In the genomic region with DNA sequence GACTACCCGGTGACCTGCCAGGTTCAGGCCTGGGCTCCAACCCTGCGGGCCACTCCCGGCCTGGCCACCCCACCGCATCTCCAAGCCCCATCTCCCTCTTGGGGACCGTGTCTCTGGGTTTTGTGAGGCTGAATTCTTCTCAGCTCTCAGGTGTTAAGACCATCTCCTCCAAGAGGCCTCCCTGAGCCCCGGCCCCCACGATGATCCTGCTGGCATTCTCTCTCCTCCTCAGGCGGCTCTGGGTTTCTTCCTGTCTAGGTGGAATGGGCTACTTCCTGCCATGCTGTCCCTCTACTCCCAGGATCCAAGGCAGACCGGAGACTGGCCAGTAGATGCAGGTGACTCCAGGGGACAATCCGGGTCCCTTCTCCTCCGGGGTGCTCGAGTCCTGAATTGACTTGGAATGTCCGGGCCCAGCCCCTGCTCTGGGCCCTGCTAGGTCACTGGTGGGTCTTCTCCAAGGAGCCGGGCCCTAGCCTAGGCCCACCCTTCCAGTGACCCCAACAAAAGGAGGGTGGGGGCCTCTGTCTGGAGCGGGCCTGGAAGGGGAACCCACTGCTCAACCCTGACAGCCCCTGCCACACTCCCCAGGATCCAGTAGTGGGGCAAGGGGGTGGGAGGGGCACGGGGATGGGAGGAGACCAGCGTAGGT, we compare ENCODE assay signal across 13 cellular contexts.
DNase-seq lines count a peak whose midpoint lies in the region; ATAC-seq and TF ChIP-seq lines count a peak whose summit lies in the region.
"Had no signal": no experiment of that assay in that cellular context is flagged by ENCODE, and none has a peak within 500 bp of the region (broad histone marks: within the 10 kb centered on the region; RNA-seq: fewer than 3 reads in every experiment).

No MANE protein-coding gene starts in this region.

- H3K27me3 Mint-ChIP-seq in mesothelial cell of epicardium (ENCODE audit: low read depth): no peaks in the 10 kb centered on the region
- H3K27me3 Mint-ChIP-seq: central memory CD8-positive, alpha-beta T cell had no signal

- H4K20me1 ChIP-seq in IMR-90 (ENCODE audit: insufficient read depth, low read length): no peaks in the 10 kb centered on the region

- WGBS in IMR-90 (ENCODE audit: extremely low coverage in 2 of 2, insufficient read length in 1 of 2), 2 experiments: no CpG with 5 or more reads among the region's 17 CpGs
- 82 to 89% (median 87%) methylated on average over 15 to 17 of the region's 17 CpGs for WGBS in stomach, 5 donors

- no peak for ATAC-seq in IMR-90 (ENCODE audit: low read depth)
- ATAC-seq in activated CD4-positive, CD25-positive, alpha-beta regulatory T cell treated with anti-CD3 and anti-CD28 coated beads, Interleukin-2, amount 50 U/mL, for 24 hours: no peak
- ATAC-seq: activated naive CD4-positive, alpha-beta T cell treated with anti-CD3 and anti-CD28 coated beads, Interleukin-2, amount 50 U/mL, for 72 hours had no signal

- H3K4me3 ChIP-seq in IMR-90 (ENCODE audit: insufficient read depth, low read depth, low read length) (no peak overlapping the region), dorsolateral prefrontal cortex (no peak overlapping the region), stomach (no peak overlapping the region)

- no peak overlapping the region for H2BK15ac ChIP-seq in IMR-90 (ENCODE audit: low read depth, low read length)

- no peak for DNase-seq in IMR-90
- peak in 2 of 10 donors; percentile 33 to 41 for DNase-seq in dorsolateral prefrontal cortex
- DNase-seq in mesothelial cell of epicardium (ENCODE audit: low spot score in 2 of 2, unreplicated experiment in 2 of 2): no peak
- no peak for DNase-seq in stomach
- DNase-seq in activated effector memory CD4-positive, alpha-beta T cell treated with Interleukin-2 at 50 U/mL for 16 hours: no peak
- no peak for DNase-seq in activated CD4-positive, CD25-positive, alpha-beta regulatory T cell (lab: John Stamatoyannopoulos, UW)
- DNase-seq: activated CD4-positive, alpha-beta T cell treated with anti-CD3 and anti-CD28 coated beads, Interleukin-2, amount 10 ng/mL, durations not matched to agents 7 days and 5 days; NCI-H2029; NCI-H524 treated with DMSO at 0.1 percent for 48 hours; substantia nigra had no signal

- POLR2A ChIA-PET in IMR-90 (lab: Charles Lee; ENCODE audit: unreplicated experiment): no interaction called here

- peak overlapping the region; percentile 39; the same call in 1 of the 2 replicates for H2AK5ac ChIP-seq in IMR-90 (ENCODE audit: low read depth, low read length)

- CTCF ChIA-PET in IMR-90 (lab: Yijun Ruan, JAX): no interaction called here

- no peaks in the 10 kb centered on the region for H3K9me3 ChIP-seq in IMR-90 (ENCODE audit: control insufficient read depth, insufficient read depth, low read length)
- H3K9me3 ChIP-seq in stomach: no peaks in the 10 kb centered on the region

- no peaks in the 10 kb centered on the region for H3K9me1 ChIP-seq in IMR-90 (ENCODE audit: insufficient read depth, low read length)

- no peak overlapping the region for H3K23ac ChIP-seq in IMR-90 (ENCODE audit: low read depth, low read length)

- BruUV-seq in IMR-90 (replicated peaks; lab: Mats Ljungman, UMichigan): no TSS peak

- H3K36me3 ChIP-seq in IMR-90 (ENCODE audit: control insufficient read depth, insufficient read depth, low read length): no peaks in the 10 kb centered on the region
- H3K36me3 ChIP-seq in stomach: no peaks in the 10 kb centered on the region

- H2AK9ac ChIP-seq in IMR-90 (replicated peaks; ENCODE audit: low read depth, low read length, poor library complexity): no peak overlapping the region

- H3K79me1 ChIP-seq in IMR-90 (ENCODE audit: low read depth in 1 of 2, low read length in 2 of 2): no peaks in the 10 kb centered on the region

- no peak overlapping the region for H3K9ac ChIP-seq in IMR-90 (ENCODE audit: low read depth, low read length)

- 0 out of 2 replicates have a peak overlapping the region, but pooled peaks have one; percentile 32 for H2BK120ac ChIP-seq in IMR-90 (ENCODE audit: low read depth, low read length)

- no peak overlapping the region for H2BK5ac ChIP-seq in IMR-90 (ENCODE audit: low read depth, low read length, poor library complexity, severe bottlenecking)

- dilution Hi-C loops in IMR-90 (cut with HindIII; ENCODE audit: low sequenced_read_pairs, unreplicated experiment): no loop called here

- H3K18ac ChIP-seq in IMR-90 (ENCODE audit: low read depth, low read length): no peak overlapping the region

- H4K8ac ChIP-seq in IMR-90 (ENCODE audit: low read depth in 2 of 2, low read length in 2 of 2): no peak overlapping the region

- TF ChIP-seq CTCF in IMR-90 (conservative IDR thresholded peaks at IDR 0.05; ENCODE audit: low read depth, low read length) (no peak), dorsolateral prefrontal cortex (IDR thresholded peaks at IDR 0.05 in 54 of 56, conservative IDR thresholded peaks at IDR 0.05 in 2 of 56; ENCODE audit: low read depth in 1 of 56, partially characterized antibody in 56 of 56) (no peak), mesothelial cell of epicardium (IDR thresholded peaks at IDR 0.05; ENCODE audit: unreplicated experiment) (no peak), stomach (IDR thresholded peaks at IDR 0.05) (no peak)

- H4K91ac ChIP-seq in IMR-90 (ENCODE audit: insufficient read depth, low read depth, low read length): no peak overlapping the region

- peaks cover 16% of the 10 kb centered on the region for H3K4me1 ChIP-seq in IMR-90 (ENCODE audit: control insufficient read depth, insufficient read depth, low read length)
- peaks cover 2 to 37% (median 35%) of the 10 kb centered on the region in 4 donors for H3K4me1 ChIP-seq in stomach

- H3K14ac ChIP-seq in IMR-90 (replicated peaks; ENCODE audit: low read depth, low read length): no peak overlapping the region

- no peak for TF ChIP-seq POLR2A in IMR-90 (IDR thresholded peaks at IDR 0.05; ENCODE audit: low read depth, low read length)
- no peak for TF ChIP-seq POLR2A in stomach (IDR thresholded peaks at IDR 0.05)

- in situ Hi-C loops in IMR-90 (cut with MboI; ENCODE audit: low sequenced_read_pairs): no loop called here

- intact Hi-C loops in IMR-90 (cut with micrococcal nuclease): no loop called here
- intact Hi-C loops in dorsolateral prefrontal cortex (cut with DNase I): loop anchor here in 1 of 2 donors (5.0 kb wide), 1 partner anchor 64 kb away; no protein-coding TSS in a partner anchor
- intact Hi-C loops in stomach (cut with DNase I; ENCODE audit: low total_unique reads): no loop called here

- H3K4me1 Mint-ChIP-seq in mesothelial cell of epicardium: peaks cover 47% of the 10 kb centered on the region

- no peak overlapping the region for H3K56ac ChIP-seq in IMR-90 (ENCODE audit: extremely low read depth, insufficient read depth, low read length)

- H2BK20ac ChIP-seq in IMR-90 (ENCODE audit: low read depth, low read length): no peak overlapping the region

- no peak for TF ChIP-seq EP300 in stomach (IDR thresholded peaks at IDR 0.05)

- peaks cover 2% of the 10 kb centered on the region; the same call in 1 of the 2 replicates for H3K27me3 ChIP-seq in IMR-90 (ENCODE audit: control insufficient read depth, insufficient read depth, low read length)
- H3K27me3 ChIP-seq in dorsolateral prefrontal cortex: no peaks in the 10 kb centered on the region
- H3K27me3 ChIP-seq in stomach: no peaks in the 10 kb centered on the region

- no peak overlapping the region for H3K4me3 Mint-ChIP-seq in mesothelial cell of epicardium
- H3K4me3 Mint-ChIP-seq: activated CD4-positive, alpha-beta T cell treated with anti-CD3 and anti-CD28 coated beads, Interleukin-2, amount 10 ng/mL, durations not matched to agents 7 days and 5 days; central memory CD8-positive, alpha-beta T cell had no signal

- TF ChIP-seq RAD21 in IMR-90 (IDR thresholded peaks at IDR 0.05; ENCODE audit: low read length): no peak

- peak overlapping the region; percentile 76 for H3K27ac Mint-ChIP-seq in mesothelial cell of epicardium
- H3K27ac Mint-ChIP-seq: activated CD4-positive, alpha-beta T cell treated with anti-CD3 and anti-CD28 coated beads, Interleukin-2, amount 10 ng/mL, durations not matched to agents 7 days and 5 days; activated naive CD4-positive, alpha-beta T cell treated with anti-CD3 and anti-CD28 coated beads, Interleukin-2, amount 50 U/mL, for 72 hours had no signal

- no peak overlapping the region for H2AFZ ChIP-seq in IMR-90 (replicated peaks; ENCODE audit: low read length, poor library complexity)

- no peak overlapping the region; the same call in 1 of the 2 replicates for H3K4ac ChIP-seq in IMR-90 (ENCODE audit: low read depth, low read length)

- H3K36me3 Mint-ChIP-seq in mesothelial cell of epicardium: no peaks in the 10 kb centered on the region
- H3K36me3 Mint-ChIP-seq: activated naive CD4-positive, alpha-beta T cell treated with anti-CD3 and anti-CD28 coated beads, Interleukin-2, amount 50 U/mL, for 72 hours had no signal

- H3K27ac ChIP-seq in IMR-90 (ENCODE audit: insufficient read depth, low read length) (no peak overlapping the region), dorsolateral prefrontal cortex (peak overlapping the region in 46 of 59 donors; percentile 24 to 96 (median 68)), stomach (peak overlapping the region; percentile 3 to 77 (median 32))

- H3K4me2 ChIP-seq in IMR-90 (ENCODE audit: low read depth, low read length): no peak overlapping the region

- H3K9me3 Mint-ChIP-seq in mesothelial cell of epicardium: no peaks in the 10 kb centered on the region
- H3K9me3 Mint-ChIP-seq: activated CD4-positive, alpha-beta T cell treated with anti-CD3 and anti-CD28 coated beads, Interleukin-2, amount 10 ng/mL, durations not matched to agents 7 days and 5 days; activated naive CD4-positive, alpha-beta T cell treated with anti-CD3 and anti-CD28 coated beads, Interleukin-2, amount 50 U/mL, for 72 hours; central memory CD8-positive, alpha-beta T cell had no signal

- no peak overlapping the region for H4K5ac ChIP-seq in IMR-90 (ENCODE audit: low read depth, low read length)

TF ChIP-seq in IMR-90, 13 proteins besides CTCF, POLR2A, EP300 and RAD21:
- no peak for TF ChIP-seq BHLHE40 (IDR thresholded peaks at IDR 0.05; ENCODE audit: low read depth, low read length)
- no peak for TF ChIP-seq FOS (IDR thresholded peaks at IDR 0.05; ENCODE audit: low read depth, low read length)
- TF ChIP-seq RCOR1 (IDR thresholded peaks at IDR 0.05; ENCODE audit: insufficient replicate concordance, low read length): no peak
- no peak for TF ChIP-seq NFE2L2 (IDR thresholded peaks at IDR 0.05; ENCODE audit: low read depth, low read length)
